ENCODE assay signal across 9 cellular contexts in the genomic region with DNA sequence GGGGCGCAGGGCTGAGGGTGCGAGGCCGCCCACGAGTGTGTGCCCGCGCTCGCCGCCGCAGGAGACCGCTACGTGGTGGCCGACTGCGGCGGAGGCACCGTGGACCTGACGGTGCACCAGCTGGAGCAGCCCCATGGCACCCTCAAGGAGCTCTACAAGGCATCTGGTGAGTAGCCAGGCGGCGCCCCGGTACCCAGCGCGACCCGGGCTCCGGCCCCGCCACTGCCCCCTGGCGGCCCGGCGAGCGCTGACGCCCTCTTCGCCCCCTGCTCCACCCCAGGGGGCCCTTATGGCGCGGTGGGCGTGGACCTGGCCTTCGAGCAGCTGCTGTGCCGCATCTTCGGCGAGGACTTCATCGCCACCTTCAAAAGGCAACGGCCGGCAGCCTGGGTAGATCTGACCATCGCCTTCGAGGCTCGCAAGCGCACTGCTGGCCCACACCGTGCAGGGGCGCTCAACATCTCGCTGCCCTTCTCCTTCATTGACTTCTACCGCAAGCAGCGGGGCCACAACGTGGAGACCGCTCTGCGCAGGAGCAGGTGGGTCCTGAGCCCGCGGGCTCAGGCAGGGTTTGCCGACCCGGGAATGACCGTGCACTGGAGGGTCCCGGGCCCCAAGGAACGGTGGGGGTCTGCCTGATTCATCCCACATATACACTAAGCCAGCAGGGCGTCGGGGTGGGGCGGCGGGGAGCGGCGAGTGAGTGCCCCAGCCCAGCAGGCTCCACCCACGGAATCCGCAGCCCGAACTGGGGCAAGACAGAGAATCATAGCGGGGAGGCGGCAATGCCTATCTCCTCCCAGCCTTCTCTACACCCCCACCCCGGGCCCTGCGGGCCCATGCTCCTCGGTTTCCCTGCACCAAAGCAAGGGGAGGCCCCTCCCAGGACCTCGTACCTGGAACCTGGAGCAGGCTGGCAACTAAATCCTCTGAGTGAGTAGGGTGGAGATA. TPM values are rescaled to one million over a fixed set of nuclear protein-coding genes. Genes with fewer than 3 reads are reported as not detected.
DNase-seq lines count a peak whose midpoint lies in the region; ATAC-seq and TF ChIP-seq lines count a peak whose summit lies in the region.
"Had no signal": no experiment of that assay in that cellular context is flagged by ENCODE, and none has a peak within 500 bp of the region (broad histone marks: within the 10 kb centered on the region; RNA-seq: fewer than 3 reads in every experiment).

No MANE protein-coding gene starts in this region.

- H3K27me3 Mint-ChIP-seq in Caco-2 (ENCODE audit: insufficient read depth, unreplicated experiment) = no peaks in the 10 kb centered on the region
- peaks cover 2% of the 10 kb centered on the region for H3K27me3 Mint-ChIP-seq in activated CD4-positive, alpha-beta memory T cell treated with anti-CD3 and anti-CD28 coated beads for 36 hours

- H3K27me3 ChIP-seq in Caco-2 (replicated peaks; ENCODE audit: control insufficient read depth, insufficient read depth, low read length) = no peaks in the 10 kb centered on the region
- peaks cover 0 to 46% (median 6%) of the 10 kb centered on the region in 3 donors for H3K27me3 ChIP-seq in psoas muscle (ENCODE audit: insufficient read depth in 3 of 3, low read length in 2 of 3)
- no peaks in the 10 kb centered on the region for H3K27me3 ChIP-seq in vagina

- POLR2A ChIA-PET in Caco-2 (lab: Charles Lee) = interaction anchor here (0.9 kb wide), 1 partner anchor 18 kb away, joined by 5 read pairs; a partner anchor contains a TSS
- POLR2A ChIA-PET in activated CD4-positive, alpha-beta memory T cell treated with anti-CD3 and anti-CD28 coated beads for 36 hours (lab: Charles Lee) = no interaction called here

- H3K27ac ChIP-seq in psoas muscle (no peak overlapping the region), vagina (no peak overlapping the region)

- H3K9me3 ChIP-seq in Caco-2 = no peaks in the 10 kb centered on the region
- H3K9me3 ChIP-seq in psoas muscle = no peaks in the 10 kb centered on the region
- H3K9me3 ChIP-seq in vagina = no peaks in the 10 kb centered on the region

- intact Hi-C loops in Caco-2 (cut with micrococcal nuclease; ENCODE audit: unreplicated experiment) (loop anchor here (1.0 kb wide), 1 partner anchor 34 kb away; no protein-coding TSS in a partner anchor), psoas muscle (cut with DNase I) (loop anchor here in 1 of 2 donors (5.0 kb wide), 1 partner anchor 33 kb away; no protein-coding TSS in a partner anchor), vagina (cut with DNase I) (no loop called here)
- intact Hi-C loops in activated CD4-positive, alpha-beta memory T cell treated with anti-CD3 and anti-CD28 coated beads for 36 hours (cut with micrococcal nuclease) = no loop called here

- H3K4me1 Mint-ChIP-seq in Caco-2 (ENCODE audit: low read depth, unreplicated experiment) = no peaks in the 10 kb centered on the region
- H3K4me1 Mint-ChIP-seq in activated CD4-positive, alpha-beta memory T cell treated with anti-CD3 and anti-CD28 coated beads for 36 hours (ENCODE audit: low read depth) = peaks cover 8% of the 10 kb centered on the region

- no TSS peak for BruUV-seq in Caco-2 (replicated peaks; lab: Mats Ljungman, UMichigan)

- H3K4me1 ChIP-seq in Caco-2 (no peaks in the 10 kb centered on the region), psoas muscle (no peaks in the 10 kb centered on the region), vagina (peaks cover 4% of the 10 kb centered on the region)

- peak overlapping the region; percentile 63 for H3K4me3 Mint-ChIP-seq in Caco-2 (ENCODE audit: unreplicated experiment)
- H3K4me3 Mint-ChIP-seq in activated CD4-positive, alpha-beta memory T cell treated with anti-CD3 and anti-CD28 coated beads for 36 hours = no peak overlapping the region
- H3K4me3 Mint-ChIP-seq: dendritic cell treated with granulocyte-macrophage colony-stimulating factor and Interleukin-4, amounts not matched to agents 40 ng/mL and 50 ng/mL, for 4 days had no signal

- TF ChIP-seq POLR2A in vagina (IDR thresholded peaks at IDR 0.05) = no peak

- DNase-seq in Caco-2 (peak in 1 of 2 experiments; percentile 74), HuH-7 (ENCODE audit: low spot score) (peak; percentile 96), germinal center (ENCODE audit: low spot score) (peak; percentile 79), psoas muscle (no peak), vagina (ENCODE audit: extremely low spot score in 2 of 2) (no peak)
- peak; percentile 57 for DNase-seq in activated CD4-positive, alpha-beta memory T cell treated with anti-CD3 and anti-CD28 coated beads for 36 hours

- H3K27ac Mint-ChIP-seq in Caco-2 (ENCODE audit: unreplicated experiment) = no peak overlapping the region
- no peak overlapping the region for H3K27ac Mint-ChIP-seq in activated CD4-positive, alpha-beta memory T cell treated with anti-CD3 and anti-CD28 coated beads for 36 hours
- H3K27ac Mint-ChIP-seq: dendritic cell treated with granulocyte-macrophage colony-stimulating factor and Interleukin-4, amounts not matched to agents 40 ng/mL and 50 ng/mL, for 4 days had no signal

- H3K36me3 Mint-ChIP-seq in Caco-2 (ENCODE audit: insufficient read depth, unreplicated experiment) = peaks cover 19% of the 10 kb centered on the region
- H3K36me3 Mint-ChIP-seq in activated CD4-positive, alpha-beta memory T cell treated with anti-CD3 and anti-CD28 coated beads for 36 hours = peaks cover 4% of the 10 kb centered on the region

- H3K4me3 ChIP-seq in Caco-2 (ENCODE audit: low read depth, low read length) = peak overlapping the region; percentile 36
- H3K4me3 ChIP-seq in psoas muscle = no peak overlapping the region
- no peak overlapping the region for H3K4me3 ChIP-seq in vagina

- 39 to 48% (median 44%) methylated on average over 56 to 74 of the region's 74 CpGs for WGBS in psoas muscle, 3 donors

- TF ChIP-seq CTCF in Caco-2 (IDR thresholded peaks at IDR 0.05; ENCODE audit: insufficient read depth in 1 of 2, low read depth in 1 of 2, low read length in 1 of 2, severe bottlenecking in 1 of 2, unreplicated experiment in 1 of 2) = peak; percentile 57 to 86
- peak; percentile 37 for TF ChIP-seq CTCF in psoas muscle (IDR thresholded peaks at IDR 0.05)
- TF ChIP-seq CTCF in vagina (IDR thresholded peaks at IDR 0.05) = peak in 1 of 3 experiments; percentile 39

- no peaks in the 10 kb centered on the region for H3K9me3 Mint-ChIP-seq in Caco-2 (ENCODE audit: unreplicated experiment)
- H3K9me3 Mint-ChIP-seq in activated CD4-positive, alpha-beta memory T cell treated with anti-CD3 and anti-CD28 coated beads for 36 hours = no peaks in the 10 kb centered on the region
- H3K9me3 Mint-ChIP-seq: dendritic cell treated with granulocyte-macrophage colony-stimulating factor and Interleukin-4, amounts not matched to agents 40 ng/mL and 50 ng/mL, for 4 days had no signal

- H3K36me3 ChIP-seq in Caco-2 (ENCODE audit: control insufficient read depth, insufficient read depth, low read length) (no peaks in the 10 kb centered on the region), psoas muscle (ENCODE audit: insufficient read depth in 1 of 2, low read depth in 1 of 2) (no peaks in the 10 kb centered on the region), vagina (peaks cover 0 to 12% of the 10 kb centered on the region in 2 donors)

- CTCF ChIA-PET in Caco-2 (lab: Charles Lee) = interaction anchor here (0.5 to 1.9 kb wide), 14 partner anchors 8 to 190 kb away, joined by 3 to 12 read pairs (median 4); a partner anchor contains a TSS
- CTCF ChIA-PET in activated CD4-positive, alpha-beta memory T cell treated with anti-CD3 and anti-CD28 coated beads for 36 hours (lab: Charles Lee) = interaction anchor here (0.6 to 4.7 kb wide), 20 partner anchors 8 to 105 kb away, joined by 3 to 26 read pairs (median 4); a partner anchor contains a TSS

- ATAC-seq in psoas muscle (peak in 3 of 4 donors; percentile 26 to 39 (median 32)), GM21528 (IDR thresholded peaks at IDR 0.05; ENCODE audit: low FRiP score, unreplicated experiment) (no peak), GM19023 (IDR thresholded peaks at IDR 0.05; ENCODE audit: unreplicated experiment) (no peak)

RNA-seq across cellular contexts. Expression of a gene that starts 17.5 kb away (rescaled TPM):
- total RNA-seq in Caco-2 (2022) = not detected in 2 replicates
- total RNA-seq in activated CD4-positive, alpha-beta memory T cell treated with anti-CD3 and anti-CD28 coated beads for 36 hours = not detected
- total RNA-seq in psoas muscle = 1 to 10 TPM; 5.7 to 9.7 (median 8.2) TPM
- 1 to 10 TPM; 4.0 to 7.6 (median 7.5) TPM for polyA plus RNA-seq in psoas muscle
- total RNA-seq in vagina = 21.6 TPM

RNA-seq across cellular contexts. Expression of a gene that starts 17.6 kb away (rescaled TPM):
- 54.7 and 56.1 TPM in 2 replicates for total RNA-seq in Caco-2 (2022)
- total RNA-seq in activated CD4-positive, alpha-beta memory T cell treated with anti-CD3 and anti-CD28 coated beads for 36 hours = 10 to 100 TPM; 50.6 to 51.4 TPM
- total RNA-seq in psoas muscle = 10 to 100 TPM; 11.9 to 16.0 (median 13.4) TPM
- 10 to 100 TPM; 10.7 to 24.7 (median 15.4) TPM for polyA plus RNA-seq in psoas muscle
- total RNA-seq in vagina = 16.0 TPM

RNA-seq across cellular contexts. Expression of a gene that starts 31.3 kb away (rescaled TPM):
- total RNA-seq in Caco-2 (2022) (not detected in 2 replicates), psoas muscle (under 1 TPM in 1 of 4 donors, not detected in 3; 0.13 TPM), vagina (not detected)
- under 1 TPM in 1 of 2 experiments, not detected in 1; 0.17 TPM for total RNA-seq in activated CD4-positive, alpha-beta memory T cell treated with anti-CD3 and anti-CD28 coated beads for 36 hours
- polyA plus RNA-seq in psoas muscle = 1 to 10 TPM in 1 of 3 donors, under 1 TPM in 2; 0.12 to 1.7 (median 0.35) TPM

RNA-seq across cellular contexts. Expression of a gene that starts 36.6 kb away (rescaled TPM):
- total RNA-seq in Caco-2 (2022) (72.7 and 84.3 TPM in 2 replicates), psoas muscle (100 to 1,000 TPM in 1 of 4 donors, 10 to 100 TPM in 3; 74.3 to 129 (median 97.8) TPM), vagina (62.9 TPM)
- 10 to 100 TPM; 50.1 to 51.9 TPM for total RNA-seq in activated CD4-positive, alpha-beta memory T cell treated with anti-CD3 and anti-CD28 coated beads for 36 hours
- 100 to 1,000 TPM in 2 of 3 donors, 10 to 100 TPM in 1; 84.0 to 144 (median 116) TPM for polyA plus RNA-seq in psoas muscle

RNA-seq across cellular contexts. Expression of a gene that starts 37.6 kb away (rescaled TPM):
- total RNA-seq in Caco-2 (2022) = not detected in 2 replicates
- total RNA-seq in activated CD4-positive, alpha-beta memory T cell treated with anti-CD3 and anti-CD28 coated beads for 36 hours = under 1 TPM in 1 of 2 experiments, not detected in 1; 0.07 TPM
- 1 to 10 TPM; 2.3 to 6.2 (median 3.5) TPM for total RNA-seq in psoas muscle
- 1 to 10 TPM in 2 of 3 donors, under 1 TPM in 1; 0.98 to 2.6 (median 1.3) TPM for polyA plus RNA-seq in psoas muscle
- 8.8 TPM for total RNA-seq in vagina

Comparison
In these comparisons a context has a peak if more than half of its experiments do, and no peak if none do; other contexts are left out.
1. DNase-seq: peak in HuH-7 (single experiment), activated CD4-positive, alpha-beta memory T cell treated with anti-CD3 and anti-CD28 coated beads for 36 hours (single experiment) and germinal center (single experiment); none in psoas muscle (0 of 2) and vagina (0 of 2).
2. ATAC-seq: peak in psoas muscle (3 of 4); none in GM21528 (single experiment) and GM19023 (single experiment).